8 cellular contexts compared by ENCODE assay signal in genomic region chr4:52861171-52861873, GRCh38. TPM values are rescaled to one million over a fixed set of nuclear protein-coding genes. Genes with fewer than 3 reads are reported as not detected.
DNase-seq lines count a peak whose midpoint lies in the region; FAIRE-seq and TF ChIP-seq lines count a peak whose summit lies in the region.

No MANE protein-coding gene starts in this region.

- peak overlapping the region; percentile 60 for H3K4me3 ChIP-seq in cardiac muscle cell
- peak overlapping the region; percentile 57 to 71 (median 62) for H3K4me3 ChIP-seq in mammary epithelial cell (replicated peaks in 1 of 3; ENCODE audit: insufficient read depth in 1 of 3, low read depth in 2 of 3, low read length in 3 of 3)
- peak overlapping the region; percentile 76 for H3K4me3 ChIP-seq in mesodermal cell (ENCODE audit: extremely low read depth, insufficient read depth, low read length, poor library complexity, severe bottlenecking)
- H3K4me3 ChIP-seq in vagina, result peak overlapping the region; percentile 45 to 51
- H3K4me3 ChIP-seq in small intestine (ENCODE audit: low read depth in 1 of 2, low read length in 2 of 2), result peak overlapping the region in 1 of 2 donors; percentile 45

- DNase-seq in cardiac muscle cell (ENCODE audit: low read depth in 1 of 2, low spot score in 1 of 2), result peak; percentile 15 to 41
- DNase-seq in cardiac septum (ENCODE audit: low spot score), result no peak
- no peak for DNase-seq in mammary epithelial cell
- DNase-seq in vagina (ENCODE audit: extremely low spot score in 2 of 2), result no peak
- DNase-seq in small intestine, result no peak
- no peak for DNase-seq in NOMO-1 (lab: John Stamatoyannopoulos, UW; ENCODE audit: unreplicated experiment in 2 of 2)
- DNase-seq in NK-92 treated with Interleukin-12 subunit alpha and Interleukin-12 subunit beta, amount 100 ng/mL, for 24 hours (lab: John Stamatoyannopoulos, UW), result no peak

- peaks cover 4% of the 10 kb centered on the region for H3K79me2 ChIP-seq in mammary epithelial cell (ENCODE audit: insufficient read depth, low read length)

- in situ Hi-C loops in mammary epithelial cell (cut with MboI; ENCODE audit: low sequenced_read_pairs in 2 of 2), result no loop called here

- H3K27me3 ChIP-seq in cardiac muscle cell (no peaks in the 10 kb centered on the region), mammary epithelial cell (ENCODE audit: insufficient read depth, low read length) (no peaks in the 10 kb centered on the region), vagina (no peaks in the 10 kb centered on the region), small intestine (ENCODE audit: control insufficient read depth in 2 of 2, insufficient read depth in 2 of 2, low read length in 2 of 2) (peaks cover 0 to 7% of the 10 kb centered on the region in 2 donors)

- peak overlapping the region; percentile 94 for H2AFZ ChIP-seq in mammary epithelial cell (ENCODE audit: low read depth, low read length)

- TF ChIP-seq POLR2A in vagina (IDR thresholded peaks at IDR 0.05), result no peak

- no TSS peak for BruUV-seq in mammary epithelial cell (replicated peaks; lab: Mats Ljungman, UMichigan)

- H3K4me2 ChIP-seq in mammary epithelial cell (ENCODE audit: insufficient read depth, low read depth, low read length), result peak overlapping the region; percentile 100

- H3K27ac ChIP-seq in cardiac muscle cell (peak overlapping the region; percentile 89), mammary epithelial cell (ENCODE audit: insufficient read depth, low read depth, low read length) (no peak overlapping the region), mesodermal cell (ENCODE audit: low read depth, low read length, severe bottlenecking) (no peak overlapping the region), vagina (peak overlapping the region; percentile 45), small intestine (ENCODE audit: low read depth in 1 of 2, low read length in 1 of 2) (no peak overlapping the region)

- no peak for TF ChIP-seq CTCF in cardiac muscle cell (IDR thresholded peaks at IDR 0.05; ENCODE audit: low read depth, low read length)
- no peak for TF ChIP-seq CTCF in mammary epithelial cell (conservative IDR thresholded peaks at IDR 0.05 in 1 of 2, IDR thresholded peaks at IDR 0.05 in 1 of 2; ENCODE audit: extremely low read depth in 1 of 2, insufficient read depth in 1 of 2, low read depth in 1 of 2, low read length in 2 of 2)
- no peak for TF ChIP-seq CTCF in vagina (IDR thresholded peaks at IDR 0.05)

- 69% methylated on average over 23 of the region's 27 CpGs for WGBS in mammary epithelial cell (ENCODE audit: low coverage, missing lambda C conversion rate)
- whole genome bisulfite sequencing in mesodermal cell (ENCODE audit: insufficient coverage in 2 of 2), 2 experiments, result 60 to 68% methylated on average over 22 to 25 of the region's 27 CpGs
- WGBS in small intestine, 3 donors, result 38 to 45% (median 43%) methylated on average over 27 of the region's 27 CpGs

- H3K4me1 ChIP-seq in cardiac muscle cell (ENCODE audit: low read depth) (peaks cover 26% of the 10 kb centered on the region), mammary epithelial cell (ENCODE audit: insufficient read depth, low read length) (peaks cover 11% of the 10 kb centered on the region), mesodermal cell (ENCODE audit: control insufficient read depth, insufficient read depth, low read length, poor library complexity, severe bottlenecking) (peaks cover 15% of the 10 kb centered on the region), vagina (peaks cover 35% of the 10 kb centered on the region), small intestine (ENCODE audit: control insufficient read depth in 2 of 2, insufficient read depth in 1 of 2, low read depth in 1 of 2, low read length in 1 of 2) (peaks cover 2 to 4% of the 10 kb centered on the region in 2 donors)

- H3K9me3 ChIP-seq in cardiac muscle cell (ENCODE audit: low read depth), result no peaks in the 10 kb centered on the region
- no peaks in the 10 kb centered on the region for H3K9me3 ChIP-seq in mammary epithelial cell (replicated peaks; ENCODE audit: insufficient read depth, low read length)
- H3K9me3 ChIP-seq in mesodermal cell (ENCODE audit: control insufficient read depth, low read length), result peaks cover 7% of the 10 kb centered on the region
- H3K9me3 ChIP-seq in vagina, result peaks cover 4% of the 10 kb centered on the region
- no peaks in the 10 kb centered on the region for H3K9me3 ChIP-seq in small intestine (ENCODE audit: control insufficient read depth, low read depth)

- H4K20me1 ChIP-seq in mammary epithelial cell (ENCODE audit: insufficient read depth, low read length), result no peaks in the 10 kb centered on the region

- no peak for FAIRE-seq in small intestine (lab: Jason Lieb, UNC)

- peaks cover 11% of the 10 kb centered on the region for H3K36me3 ChIP-seq in cardiac muscle cell
- H3K36me3 ChIP-seq in mammary epithelial cell (ENCODE audit: insufficient read depth, low read length), result peaks cover 6% of the 10 kb centered on the region
- H3K36me3 ChIP-seq in mesodermal cell (ENCODE audit: control insufficient read depth, insufficient read depth, low read length), result peaks cover 24% of the 10 kb centered on the region
- no peaks in the 10 kb centered on the region for H3K36me3 ChIP-seq in vagina
- no peaks in the 10 kb centered on the region for H3K36me3 ChIP-seq in small intestine (ENCODE audit: control insufficient read depth in 2 of 2, insufficient read depth in 2 of 2, low read length in 2 of 2)

- H3K9ac ChIP-seq in mammary epithelial cell (ENCODE audit: insufficient read depth, low read length), result no peak overlapping the region

- intact Hi-C loops in cardiac septum (cut with DNase I), result no loop called here
- intact Hi-C loops in mammary epithelial cell (cut with micrococcal nuclease), result loop anchor here (5.0 kb wide), 3 partner anchors 69 to 314 kb away; no protein-coding TSS in a partner anchor
- intact Hi-C loops in vagina (cut with DNase I), result no loop called here

- CTCF ChIA-PET in mammary epithelial cell (lab: Charles Lee; ENCODE audit: low non-redundant PET), result no interaction called here

- dilution Hi-C loops in mammary epithelial cell (cut with HindIII; ENCODE audit: low sequenced_read_pairs), result no loop called here

RNA-seq across cellular contexts. Expression of gene RASL11B, which starts 0.8 kb away (rescaled TPM):
- total RNA-seq in cardiac muscle cell, result 37.5 and 50.0 TPM in 2 replicates
- 74.1 and 81.0 TPM in 2 replicates for polyA plus RNA-seq in cardiac muscle cell
- total RNA-seq in cardiac septum, result 23.8 TPM
- 1 to 10 TPM; 2.4 to 3.5 TPM for total RNA-seq in mammary epithelial cell
- polyA plus RNA-seq in mammary epithelial cell, result 3.3 TPM
- polyA minus RNA-seq in mammary epithelial cell, result not detected
- polyA plus RNA-seq in mesodermal cell (2013, experiment 1 of 2), result 8.8 TPM
- polyA plus RNA-seq in mesodermal cell (2013, experiment 2 of 2), result 8.7 TPM
- total RNA-seq in vagina, result 9.3 TPM
- under 1 TPM in 1 of 3 donors, not detected in 2; 0.60 TPM for polyA plus RNA-seq in small intestine

Comparison
In these comparisons a context has a peak if more than half of its experiments do, and no peak if none do; other contexts are left out.
1. DNase-seq: peak in cardiac muscle cell (2 of 2); none in cardiac septum (single experiment), mammary epithelial cell (single experiment), vagina (0 of 2), small intestine (single experiment), NOMO-1 (0 of 2) and NK-92 treated with Interleukin-12 subunit alpha and Interleukin-12 subunit beta, amount 100 ng/mL, for 24 hours (single experiment).
2. H3K27ac ChIP-seq: peak in cardiac muscle cell (single experiment) and vagina (single experiment); none in mammary epithelial cell (single experiment), mesodermal cell (single experiment) and small intestine (0 of 2).